ENCODE assay signal across 1 cellular context in genomic region chr19:45451181-45451849, GRCh38.
TF ChIP-seq lines count a peak whose summit lies in the region.

No MANE protein-coding gene starts in this region.

TF ChIP-seq in H1, 55 proteins besides CTCF, POLR2A, EP300 and RAD21:
- no peak for TF ChIP-seq POU5F1 (IDR thresholded peaks at IDR 0.05; ENCODE audit: low read depth, low read length)
- TF ChIP-seq SAP30 (IDR thresholded peaks at IDR 0.05; ENCODE audit: insufficient read depth, insufficient replicate concordance, low read length): peak; percentile 35
- TF ChIP-seq BACH1 (IDR thresholded peaks at IDR 0.05; ENCODE audit: low read length): no peak
